Comparison of ENCODE assay signal across 24 cellular contexts in genomic region chr1:19374926-19375325, GRCh38.
DNase-seq lines count a peak whose midpoint lies in the region; ATAC-seq and TF ChIP-seq lines count a peak whose summit lies in the region.
"Had no signal": no experiment of that assay in that cellular context is flagged by ENCODE, and none has a peak within 500 bp of the region (broad histone marks: within the 10 kb centered on the region; RNA-seq: fewer than 3 reads in every experiment).

No MANE protein-coding gene starts in this region.

- 83 to 95% methylated on average over 4 to 7 of the region's 8 CpGs for WGBS in gastroesophageal sphincter (ENCODE audit: low coverage in 1 of 2), 2 donors

- H3K36me3 ChIP-seq in gastroesophageal sphincter = peaks cover 0 to 82% of the 10 kb centered on the region in 2 donors
- H3K36me3 ChIP-seq: colonic mucosa had no signal

- peaks cover 0 to 41% (median 8%) of the 10 kb centered on the region in 3 donors for H3K4me1 ChIP-seq in gastroesophageal sphincter
- H3K4me1 ChIP-seq: colonic mucosa had no signal

- no peak for ATAC-seq in activated T-cell treated with anti-CD3 and anti-CD28 coated beads, Interleukin-2, amount 50 U/mL, for 72 hours (replicated peaks in 1 of 2)
- ATAC-seq in activated T-cell treated with anti-CD3 and anti-CD28 coated beads, Interleukin-2, amount 50 U/mL, for 4 hours = no peak
- ATAC-seq in gastroesophageal sphincter = no peak
- no peak for ATAC-seq in HG02588 (IDR thresholded peaks at IDR 0.05; ENCODE audit: unreplicated experiment)
- ATAC-seq: activated CD8-positive, alpha-beta T cell treated with anti-CD3 and anti-CD28 coated beads, Interleukin-2, amount 10 ng/mL, durations not matched to agents 7 days and 5 days; sciatic nerve had no signal

- TF ChIP-seq EP300 in gastroesophageal sphincter (IDR thresholded peaks at IDR 0.05) = no peak

- peaks cover 44% of the 10 kb centered on the region for H3K4me1 Mint-ChIP-seq in activated T-cell treated with anti-CD3 and anti-CD28 coated beads, Interleukin-2, amount 50 U/mL, for 72 hours (ENCODE audit: low read depth)
- H3K4me1 Mint-ChIP-seq in activated T-cell treated with anti-CD3 and anti-CD28 coated beads, Interleukin-2, amount 50 U/mL, for 4 hours (ENCODE audit: low read depth) = peaks cover 26% of the 10 kb centered on the region

- no peaks in the 10 kb centered on the region for H3K9me3 ChIP-seq in gastroesophageal sphincter
- H3K9me3 ChIP-seq: colonic mucosa had no signal

- no peak for TF ChIP-seq POLR2A in gastroesophageal sphincter (IDR thresholded peaks at IDR 0.05)

- peak overlapping the region in 3 of 4 donors; percentile 45 to 69 (median 59) for H3K27ac ChIP-seq in gastroesophageal sphincter
- H3K27ac ChIP-seq in skin epidermis = peak overlapping the region in 17 of 21 experiments; percentile 10 to 86 (median 70)
- H3K27ac ChIP-seq: colonic mucosa, RWPE1, SK-N-MC had no signal

- H3K36me3 Mint-ChIP-seq in activated T-cell treated with anti-CD3 and anti-CD28 coated beads, Interleukin-2, amount 50 U/mL, for 72 hours (ENCODE audit: insufficient read depth in 2 of 2) = peaks cover 8 to 21% of the 10 kb centered on the region in 2 donors
- peaks cover 26% of the 10 kb centered on the region for H3K36me3 Mint-ChIP-seq in activated T-cell treated with anti-CD3 and anti-CD28 coated beads, Interleukin-2, amount 50 U/mL, for 4 hours (ENCODE audit: insufficient read depth)

- no peak overlapping the region for H3K4me3 Mint-ChIP-seq in activated T-cell treated with anti-CD3 and anti-CD28 coated beads, Interleukin-2, amount 50 U/mL, for 72 hours
- H3K4me3 Mint-ChIP-seq in activated T-cell treated with anti-CD3 and anti-CD28 coated beads, Interleukin-2, amount 50 U/mL, for 4 hours = no peak overlapping the region
- H3K4me3 Mint-ChIP-seq: activated CD8-positive, alpha-beta T cell treated with anti-CD3 and anti-CD28 coated beads, Interleukin-2, amount 10 ng/mL, durations not matched to agents 7 days and 5 days; stimulated activated naive CD8-positive, alpha-beta T cell treated with anti-CD3 and anti-CD28 coated beads, Interleukin-15, Interleukin-2, amounts not matched to agents 100 ng/mL and 50 ng/mL, for 24 hours had no signal

- no peaks in the 10 kb centered on the region for H3K27me3 Mint-ChIP-seq in activated T-cell treated with anti-CD3 and anti-CD28 coated beads, Interleukin-2, amount 50 U/mL, for 72 hours (ENCODE audit: low read depth)
- H3K27me3 Mint-ChIP-seq in activated T-cell treated with anti-CD3 and anti-CD28 coated beads, Interleukin-2, amount 50 U/mL, for 4 hours (ENCODE audit: low read depth) = no peaks in the 10 kb centered on the region
- H3K27me3 Mint-ChIP-seq: stimulated activated naive CD8-positive, alpha-beta T cell treated with anti-CD3 and anti-CD28 coated beads, Interleukin-15, Interleukin-2, amounts not matched to agents 100 ng/mL and 50 ng/mL, for 24 hours had no signal

- no peaks in the 10 kb centered on the region for H3K9me3 Mint-ChIP-seq in activated T-cell treated with anti-CD3 and anti-CD28 coated beads, Interleukin-2, amount 50 U/mL, for 72 hours
- H3K9me3 Mint-ChIP-seq in activated T-cell treated with anti-CD3 and anti-CD28 coated beads, Interleukin-2, amount 50 U/mL, for 4 hours = no peaks in the 10 kb centered on the region
- H3K9me3 Mint-ChIP-seq: stimulated activated naive CD8-positive, alpha-beta T cell treated with anti-CD3 and anti-CD28 coated beads, Interleukin-15, Interleukin-2, amounts not matched to agents 100 ng/mL and 50 ng/mL, for 24 hours had no signal

- no peak for DNase-seq in activated T-cell treated with anti-CD3 and anti-CD28 coated beads, Interleukin-2, amount 50 U/mL, for 72 hours
- DNase-seq in activated T-cell treated with anti-CD3 and anti-CD28 coated beads, Interleukin-2, amount 50 U/mL, for 4 hours = no peak
- DNase-seq in RPMI7951 (ENCODE audit: low read depth) (peak; percentile 89), UCSD-AML1 (lab: John Stamatoyannopoulos, UW; ENCODE audit: unreplicated experiment) (no peak)
- DNase-seq in stimulated activated naive CD4-positive, alpha-beta T cell (lab: John Stamatoyannopoulos, UW) = no peak
- DNase-seq: activated CD4-positive, alpha-beta T cell treated with anti-CD3 and anti-CD28 coated beads for 1 hour; activated CD8-positive, alpha-beta T cell treated with anti-CD3 and anti-CD28 coated beads, Interleukin-2, amount 10 ng/mL, durations not matched to agents 7 days and 5 days; activated T-cell treated with anti-CD3 and anti-CD28 coated beads for 4 hours; colonic mucosa; effector memory CD4-positive, alpha-beta T cell; foreskin fibroblast; GDM1; KG1; mammary epithelial cell; MM.1S; NCI-H2029 treated with DMSO at 0.1 percent for 48 hours; T-helper 2 cell had no signal

- H3K4me3 ChIP-seq in gastroesophageal sphincter (no peak overlapping the region), skin epidermis (no peak overlapping the region)
- H3K4me3 ChIP-seq: colonic mucosa, SK-N-MC had no signal

- peak overlapping the region; percentile 18 for H3K27ac Mint-ChIP-seq in activated T-cell treated with anti-CD3 and anti-CD28 coated beads, Interleukin-2, amount 50 U/mL, for 72 hours
- H3K27ac Mint-ChIP-seq: activated CD8-positive, alpha-beta T cell treated with anti-CD3 and anti-CD28 coated beads, Interleukin-2, amount 10 ng/mL, durations not matched to agents 7 days and 5 days had no signal

- no peaks in the 10 kb centered on the region for H3K27me3 ChIP-seq in gastroesophageal sphincter
- H3K27me3 ChIP-seq: colonic mucosa had no signal

- TF ChIP-seq CTCF in gastroesophageal sphincter (IDR thresholded peaks at IDR 0.05) = no peak
